Comparison of ENCODE assay signal across 21 cellular contexts in genomic region chr22:47997052-47997568, GRCh38.
DNase-seq lines count a peak whose midpoint lies in the region; ATAC-seq and TF ChIP-seq lines count a peak whose summit lies in the region.
"Had no signal": no experiment of that assay in that cellular context is flagged by ENCODE, and none has a peak within 500 bp of the region (broad histone marks: within the 10 kb centered on the region; RNA-seq: fewer than 3 reads in every experiment).

No MANE protein-coding gene starts in this region.

- no peaks in the 10 kb centered on the region for H3K27me3 ChIP-seq in SU-DHL-6 (ENCODE audit: low read length)
- H3K27me3 ChIP-seq: BLaER1 treated with 17β-estradiol and CSF1 and Interleukin-3, amounts not matched to agents 10 nM and 100 nM had no signal

- no peaks in the 10 kb centered on the region for H3K36me3 ChIP-seq in SU-DHL-6 (ENCODE audit: low read length)
- H3K36me3 ChIP-seq: BLaER1 treated with 17β-estradiol and CSF1 and Interleukin-3, amounts not matched to agents 10 nM and 100 nM had no signal

- H3K27me3 Mint-ChIP-seq in activated naive CD4-positive, alpha-beta T cell treated with anti-CD3 and anti-CD28 coated beads, Interleukin-2, amount 50 U/mL, for 24 hours = no peaks in the 10 kb centered on the region
- no peaks in the 10 kb centered on the region for H3K27me3 Mint-ChIP-seq in memory B cell

- no peak for ATAC-seq in memory B cell (ENCODE audit: low read depth)
- no peak for ATAC-seq in GM19351 (IDR thresholded peaks at IDR 0.05; ENCODE audit: unreplicated experiment)
- no peak for ATAC-seq in HG02623 (IDR thresholded peaks at IDR 0.05; ENCODE audit: unreplicated experiment)
- ATAC-seq: HCT116 had no signal

- no peaks in the 10 kb centered on the region for H3K9me3 ChIP-seq in SU-DHL-6 (ENCODE audit: insufficient read depth, low read length)
- H3K9me3 ChIP-seq: BLaER1 treated with 17β-estradiol and CSF1 and Interleukin-3, amounts not matched to agents 10 nM and 100 nM; SK-N-SH had no signal

- no peak overlapping the region for H3K4me3 Mint-ChIP-seq in activated naive CD4-positive, alpha-beta T cell treated with anti-CD3 and anti-CD28 coated beads, Interleukin-2, amount 50 U/mL, for 24 hours
- H3K4me3 Mint-ChIP-seq in memory B cell = no peak overlapping the region
- H3K4me3 Mint-ChIP-seq: CD8-positive, alpha-beta memory T cell had no signal

- TF ChIP-seq CTCF in SU-DHL-6 (IDR thresholded peaks at IDR 0.05; ENCODE audit: insufficient read depth, low read length, poor library complexity, severe bottlenecking) = no peak

- no peaks in the 10 kb centered on the region for H3K36me3 Mint-ChIP-seq in activated naive CD4-positive, alpha-beta T cell treated with anti-CD3 and anti-CD28 coated beads, Interleukin-2, amount 50 U/mL, for 24 hours
- no peaks in the 10 kb centered on the region for H3K36me3 Mint-ChIP-seq in memory B cell
- H3K36me3 Mint-ChIP-seq: CD8-positive, alpha-beta memory T cell had no signal

- DNase-seq in activated naive CD4-positive, alpha-beta T cell treated with anti-CD3 and anti-CD28 coated beads, Interleukin-2, amount 50 U/mL, for 16 hours = no peak
- no peak for DNase-seq in memory B cell (ENCODE audit: low spot score in 2 of 2)
- no peak for DNase-seq in T-helper 9 cell
- no peak for DNase-seq in NCI-H526 treated with DMSO at 0.1 percent for 48 hours (lab: John Stamatoyannopoulos, UW)
- DNase-seq: CD8-positive, alpha-beta memory T cell; DMS79 treated with DMSO at 0.1 percent for 48 hours; GDM1; GM23248; KBM-7; NCI-H1048; NCI-H1436 treated with DMSO at 0.1 percent for 48 hours; NCI-H2107; NCI-H345; Right ventricle myocardium superior; SK-N-SH had no signal

- H3K4me3 ChIP-seq in SU-DHL-6 (ENCODE audit: insufficient read depth, low read length, poor library complexity, severe bottlenecking) = no peak overlapping the region
- H3K4me3 ChIP-seq: BLaER1 treated with 17β-estradiol and CSF1 and Interleukin-3, amounts not matched to agents 10 nM and 100 nM; GM23248 had no signal

- H3K9me2 ChIP-seq in SU-DHL-6 (replicated peaks; ENCODE audit: insufficient read depth, low read length) = no peaks in the 10 kb centered on the region
- H3K9me2 ChIP-seq: SK-N-SH had no signal

- H2AFZ ChIP-seq in SU-DHL-6 (ENCODE audit: low read depth, low read length, severe bottlenecking) = no peak overlapping the region
- H2AFZ ChIP-seq: GM23248 had no signal

- peak overlapping the region; percentile 29 for H3K4me2 ChIP-seq in SU-DHL-6 (ENCODE audit: low read depth, low read length, poor library complexity, severe bottlenecking)
- H3K4me2 ChIP-seq: BLaER1 treated with 17β-estradiol and CSF1 and Interleukin-3, amounts not matched to agents 10 nM and 100 nM; SK-N-SH had no signal

- H3K79me2 ChIP-seq in SU-DHL-6 (ENCODE audit: insufficient read depth, low read length) = no peaks in the 10 kb centered on the region

- H3K27ac Mint-ChIP-seq in activated naive CD4-positive, alpha-beta T cell treated with anti-CD3 and anti-CD28 coated beads, Interleukin-2, amount 50 U/mL, for 24 hours = peak overlapping the region; percentile 71
- H3K27ac Mint-ChIP-seq in memory B cell = peak overlapping the region; percentile 56

- no peak overlapping the region for H3K9ac ChIP-seq in SU-DHL-6 (ENCODE audit: low read length)
- H3K9ac ChIP-seq: BLaER1 treated with 17β-estradiol and CSF1 and Interleukin-3, amounts not matched to agents 10 nM and 100 nM; GM23248; SK-N-SH had no signal

- H3K9me3 Mint-ChIP-seq in activated naive CD4-positive, alpha-beta T cell treated with anti-CD3 and anti-CD28 coated beads, Interleukin-2, amount 50 U/mL, for 24 hours = no peaks in the 10 kb centered on the region
- H3K9me3 Mint-ChIP-seq in memory B cell = no peaks in the 10 kb centered on the region
- H3K9me3 Mint-ChIP-seq: CD8-positive, alpha-beta memory T cell had no signal

- H4K20me1 ChIP-seq in SU-DHL-6 (ENCODE audit: low read depth, low read length) = no peaks in the 10 kb centered on the region
- H4K20me1 ChIP-seq: BLaER1 treated with 17β-estradiol and CSF1 and Interleukin-3, amounts not matched to agents 10 nM and 100 nM had no signal

- no peaks in the 10 kb centered on the region for H3K4me1 Mint-ChIP-seq in activated naive CD4-positive, alpha-beta T cell treated with anti-CD3 and anti-CD28 coated beads, Interleukin-2, amount 50 U/mL, for 24 hours
- peaks cover 12% of the 10 kb centered on the region for H3K4me1 Mint-ChIP-seq in memory B cell
- H3K4me1 Mint-ChIP-seq: CD8-positive, alpha-beta memory T cell had no signal

- no peaks in the 10 kb centered on the region for H3F3A ChIP-seq in SU-DHL-6 (ENCODE audit: insufficient read depth)

- peak overlapping the region; percentile 74 for H3K27ac ChIP-seq in SU-DHL-6 (ENCODE audit: low read depth, low read length)
- H3K27ac ChIP-seq: BLaER1 treated with 17β-estradiol and CSF1 and Interleukin-3, amounts not matched to agents 10 nM and 100 nM; GM23248 had no signal
